Comparison of ENCODE assay signal across 23 cellular contexts in the genomic region with DNA sequence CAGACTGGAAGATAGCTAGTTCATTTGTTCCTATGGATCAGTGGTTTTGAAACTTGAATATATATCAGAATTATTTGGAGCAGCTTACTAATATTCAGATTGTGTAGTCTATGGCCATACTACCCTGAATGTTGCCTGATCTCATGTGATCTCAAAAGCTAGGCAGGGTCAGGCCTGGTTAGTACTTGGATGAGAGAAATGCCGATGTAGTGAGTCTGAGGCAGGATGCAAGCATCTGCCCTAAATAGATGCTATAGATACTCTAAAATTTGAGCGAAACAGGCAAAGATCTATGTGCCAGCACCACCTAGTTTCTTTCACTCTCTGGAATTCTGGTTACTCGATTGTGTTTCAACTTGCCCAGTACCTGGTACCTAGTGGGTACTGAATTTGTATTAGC.
"Had no signal": no experiment of that assay in that cellular context is flagged by ENCODE, and none has a peak within 500 bp of the region (broad histone marks: within the 10 kb centered on the region; RNA-seq: fewer than 3 reads in every experiment).

No MANE protein-coding gene starts in this region.

- H3K9me3 ChIP-seq: heart right ventricle, psoas muscle, suprapubic skin, thyroid gland had no signal

- H3K36me3 ChIP-seq: thyroid gland had no signal

- H3K4me1 Mint-ChIP-seq: endodermal cell, naive B cell had no signal

- H3K27me3 Mint-ChIP-seq: type B pancreatic cell had no signal

- H3K4me1 ChIP-seq: psoas muscle, thyroid gland had no signal

- H3K4me3 ChIP-seq: coronary artery, heart right ventricle, lung, psoas muscle, suprapubic skin, thyroid gland had no signal

- H3K36me3 Mint-ChIP-seq: naive B cell had no signal

- H3K27ac ChIP-seq: coronary artery, heart right ventricle, psoas muscle, suprapubic skin, thyroid gland had no signal

- ATAC-seq: heart right ventricle, left colon, left ventricle myocardium superior, psoas muscle, sciatic nerve had no signal

- DNase-seq: effector CD4-positive, alpha-beta T cell; endodermal cell; erythroblast; foreskin melanocyte; heart right ventricle; left colon; left ventricle myocardium superior; mesendoderm; naive B cell; occipital lobe; psoas muscle; retina; small intestine; stimulated activated CD4-positive, alpha-beta T cell treated with anti-CD3 and anti-CD28 coated beads, Interleukin-2, amount 100 ng/mL, for 48 hours; stimulated activated naive CD4-positive, alpha-beta T cell treated with Interleukin-2 at 50 U/mL for 16 hours; thyroid gland had no signal

- H3K4me3 Mint-ChIP-seq: endodermal cell, naive B cell, nephron, type B pancreatic cell had no signal

- H3K9me3 Mint-ChIP-seq: endodermal cell, nephron had no signal

- H3K27me3 ChIP-seq: heart right ventricle, suprapubic skin, thyroid gland had no signal

- FAIRE-seq: endothelial cell of umbilical vein had no signal

- H3K27ac Mint-ChIP-seq: endodermal cell, naive B cell, nephron, type B pancreatic cell had no signal
